ENCODE assay signal across 18 cellular contexts in the genomic region with DNA sequence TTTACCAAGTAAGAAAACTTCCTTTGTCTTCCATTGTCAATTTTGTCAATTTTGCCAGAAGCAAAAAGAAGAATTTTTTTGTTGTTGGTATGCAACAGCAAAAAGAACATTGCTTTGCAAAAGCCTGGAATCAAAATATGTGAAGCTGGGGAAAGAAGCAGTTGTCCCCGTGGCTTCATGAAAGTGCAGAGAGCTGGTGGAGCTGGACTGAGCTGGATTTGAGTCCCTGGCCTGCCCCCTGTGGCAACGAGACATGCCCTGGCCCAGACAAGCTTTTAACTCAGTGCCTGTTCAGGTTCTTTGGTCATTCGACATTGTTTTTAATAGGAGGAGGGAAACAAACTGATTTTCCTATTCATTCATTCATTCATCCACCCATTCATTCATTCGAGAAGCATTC.
"Had no signal": no experiment of that assay in that cellular context is flagged by ENCODE, and none has a peak within 500 bp of the region (broad histone marks: within the 10 kb centered on the region; RNA-seq: fewer than 3 reads in every experiment).

No MANE protein-coding gene starts in this region.

- H3K4me3 Mint-ChIP-seq: effector memory CD8-positive, alpha-beta T cell; naive thymus-derived CD8-positive, alpha-beta T cell had no signal

- DNase-seq: effector memory CD8-positive, alpha-beta T cell; gastrocnemius medialis; heart right ventricle; kidney; left colon; mammary epithelial cell; mucosa of descending colon; naive thymus-derived CD8-positive, alpha-beta T cell; ovary; right cardiac atrium; small intestine; stimulated activated CD4-positive, alpha-beta T cell treated with anti-CD3 and anti-CD28 coated beads, Interleukin-12 subunit alpha, Interleukin-12 subunit beta, amount 100 ng/mL, for 4 hours; stimulated activated naive CD4-positive, alpha-beta T cell; stomach; substantia nigra; transverse colon had no signal

- ATAC-seq: effector memory CD8-positive, alpha-beta T cell; gastrocnemius medialis; heart right ventricle; left colon; mucosa of descending colon; naive thymus-derived CD8-positive, alpha-beta T cell; right cardiac atrium had no signal

- FAIRE-seq: kidney, small intestine had no signal

- H3K27ac Mint-ChIP-seq: naive thymus-derived CD8-positive, alpha-beta T cell; progenitor cell of endocrine pancreas had no signal

- H3K4me3 ChIP-seq: gastrocnemius medialis, heart right ventricle, mucosa of descending colon, ovary, stomach, thoracic aorta, transverse colon had no signal

- H3K27ac ChIP-seq: gastrocnemius medialis, heart right ventricle, ovary, stomach, thoracic aorta, transverse colon had no signal

- H3K27me3 Mint-ChIP-seq: effector memory CD8-positive, alpha-beta T cell had no signal

- H3K9me3 Mint-ChIP-seq: effector memory CD8-positive, alpha-beta T cell had no signal

- H3K27me3 ChIP-seq: gastrocnemius medialis, ovary, stomach, transverse colon had no signal

- H3K4me1 ChIP-seq: gastrocnemius medialis, heart right ventricle, stomach, transverse colon had no signal

- H3K9me3 ChIP-seq: gastrocnemius medialis, mucosa of descending colon, ovary, thoracic aorta, transverse colon had no signal

- H3K36me3 Mint-ChIP-seq: naive thymus-derived CD8-positive, alpha-beta T cell had no signal

- H3K36me3 ChIP-seq: gastrocnemius medialis, heart right ventricle, ovary, stomach, thoracic aorta, transverse colon had no signal
